In the genomic region with DNA sequence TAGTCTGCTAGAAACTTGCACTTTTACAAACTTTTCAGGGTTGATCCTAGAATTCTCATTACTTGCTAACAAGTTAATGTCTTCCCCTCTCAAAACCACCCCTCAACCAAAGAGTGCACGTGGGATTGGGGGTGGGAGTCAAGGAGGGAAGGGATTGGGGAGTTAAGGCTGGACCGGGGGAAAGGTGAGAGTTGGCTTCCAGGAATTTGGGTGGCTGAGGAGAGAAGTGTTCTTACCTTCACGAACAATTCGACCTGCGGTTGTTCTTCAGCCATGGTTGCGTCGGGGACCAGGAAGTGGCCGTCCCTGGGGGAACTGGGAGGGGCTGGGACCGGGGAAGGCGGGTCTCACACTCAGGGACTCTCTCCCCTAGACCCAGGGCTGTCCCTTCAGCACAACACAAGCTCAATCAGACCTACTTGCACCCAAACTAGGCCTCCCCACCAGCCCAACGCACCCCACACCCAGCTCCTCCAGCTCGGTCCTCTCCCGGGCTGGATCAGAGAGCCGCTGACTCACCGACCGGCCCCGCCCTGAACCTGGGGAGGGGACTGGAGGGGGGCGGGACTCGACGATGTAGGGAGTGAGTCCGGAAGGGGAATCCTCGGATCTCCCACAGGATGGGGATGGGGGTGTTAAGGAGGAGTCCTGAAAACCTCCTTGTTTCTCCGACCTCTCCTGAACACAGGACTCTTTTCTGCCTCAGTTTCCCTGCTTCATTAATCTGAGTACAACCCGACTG, we compare ENCODE assay signal across 8 cellular contexts. TPM values are rescaled to one million over a fixed set of nuclear protein-coding genes. Genes with fewer than 3 reads are reported as not detected.
DNase-seq lines count a peak whose midpoint lies in the region; ATAC-seq, FAIRE-seq and TF ChIP-seq lines count a peak whose summit lies in the region.

Gene CLIC1, minus strand, starts transcription at position 505 of the 742 bp plus-strand sequence. Its CDS starts 230 bp downstream, at position 275.

- H3K27me3 ChIP-seq in Panc1 (ENCODE audit: control insufficient read depth, insufficient read depth, low read length): no peaks in the 10 kb centered on the region
- H3K27me3 ChIP-seq in muscle layer of duodenum (ENCODE audit: low read depth, low read length): no peaks in the 10 kb centered on the region

- peaks cover 64% of the 10 kb centered on the region for H3K4me1 Mint-ChIP-seq in stimulated activated effector memory CD8-positive, alpha-beta T cell treated with anti-CD3 and anti-CD28 coated beads, Interleukin-12 subunit alpha, Interleukin-12 subunit beta, amount 100 ng/mL, for 72 hours

- H3K27ac Mint-ChIP-seq in stimulated activated effector memory CD8-positive, alpha-beta T cell treated with anti-CD3 and anti-CD28 coated beads, Interleukin-12 subunit alpha, Interleukin-12 subunit beta, amount 100 ng/mL, for 72 hours: peak within 1 kb of the TSS; percentile 92

- ATAC-seq in Panc1 (peak; percentile 69), HG02938 (IDR thresholded peaks at IDR 0.05; ENCODE audit: unreplicated experiment) (no peak)
- peak; percentile 55 for ATAC-seq in stimulated activated effector memory CD8-positive, alpha-beta T cell treated with anti-CD3 and anti-CD28 coated beads, Interleukin-12 subunit alpha, Interleukin-12 subunit beta, amount 100 ng/mL, for 72 hours

- H3K27ac ChIP-seq in Panc1 (ENCODE audit: low read length) (peak within 1 kb of the TSS; percentile 100), muscle layer of duodenum (ENCODE audit: low read length) (peak within 1 kb of the TSS; percentile 100)

- peak within 1 kb of the TSS; percentile 84 for H3K4me3 Mint-ChIP-seq in stimulated activated effector memory CD8-positive, alpha-beta T cell treated with anti-CD3 and anti-CD28 coated beads, Interleukin-12 subunit alpha, Interleukin-12 subunit beta, amount 100 ng/mL, for 72 hours

- peaks cover 21% of the 10 kb centered on the region for H3K36me3 ChIP-seq in Panc1 (ENCODE audit: control insufficient read depth, insufficient read depth, low read length)
- H3K36me3 ChIP-seq in muscle layer of duodenum (ENCODE audit: control insufficient read depth in 1 of 2, insufficient read depth in 2 of 2, low read length in 2 of 2): peaks cover 29 to 42% of the 10 kb centered on the region in 2 donors

- peaks cover 57% of the 10 kb centered on the region for H3K4me1 ChIP-seq in Panc1 (ENCODE audit: control insufficient read depth, insufficient read depth, low read length)
- H3K4me1 ChIP-seq in muscle layer of duodenum (ENCODE audit: control insufficient read depth in 1 of 2, insufficient read depth in 2 of 2, low read length in 2 of 2): peaks cover 4 to 40% of the 10 kb centered on the region in 2 donors

- BruUV-seq in Panc1 (replicated peaks; lab: Mats Ljungman, UMichigan): no TSS peak

- no peaks in the 10 kb centered on the region for H3K9me3 Mint-ChIP-seq in stimulated activated effector memory CD8-positive, alpha-beta T cell treated with anti-CD3 and anti-CD28 coated beads, Interleukin-12 subunit alpha, Interleukin-12 subunit beta, amount 100 ng/mL, for 72 hours

- POLR2A ChIA-PET in Panc1 (lab: Charles Lee): interaction anchor here (0.6 kb wide), 1 partner anchor 78 kb away, joined by 10 read pairs; the partner anchor contains the start of gene HSPA1L

- CTCF ChIA-PET in Panc1 (lab: Charles Lee): interaction anchor here (0.6 kb wide), 1 partner anchor 152 kb away, joined by 3 read pairs; no protein-coding TSS in a partner anchor

- H3K36me3 Mint-ChIP-seq in stimulated activated effector memory CD8-positive, alpha-beta T cell treated with anti-CD3 and anti-CD28 coated beads, Interleukin-12 subunit alpha, Interleukin-12 subunit beta, amount 100 ng/mL, for 72 hours: peaks cover 72% of the 10 kb centered on the region

- TF ChIP-seq CTCF in Panc1 (IDR thresholded peaks at IDR 0.05): no peak
- no peak for TF ChIP-seq CTCF in epithelial cell of proximal tubule (conservative IDR thresholded peaks at IDR 0.05; ENCODE audit: low read depth, low read length)

- FAIRE-seq in HTR-8/SVneo (lab: Jason Lieb, UNC): peak; percentile 46

- H3K9me3 ChIP-seq in Panc1 (ENCODE audit: control insufficient read depth, insufficient read depth, low read depth, low read length) (no peaks in the 10 kb centered on the region), muscle layer of duodenum (ENCODE audit: control insufficient read depth in 1 of 2, low read length in 2 of 2) (no peaks in the 10 kb centered on the region)

- DNase-seq in ELR (ENCODE audit: low read depth) (peak; percentile 93), HTR-8/SVneo (ENCODE audit: insufficient read length, low spot score) (peak; percentile 89), Panc1 (ENCODE audit: low read depth, low spot score) (no peak), activated T-cell treated with anti-CD3 and anti-CD28 coated beads for 48 hours (ENCODE audit: low read depth) (peak; percentile 78), epithelial cell of proximal tubule (ENCODE audit: low read depth) (no peak)
- DNase-seq in stimulated activated effector memory CD8-positive, alpha-beta T cell treated with anti-CD3 and anti-CD28 coated beads, Interleukin-12 subunit alpha, Interleukin-12 subunit beta, amount 100 ng/mL, for 72 hours (ENCODE audit: low spot score in 2 of 2): peak; percentile 63 to 88

- in situ Hi-C loops in Panc1 (cut with HindIII; ENCODE audit: low pct_unique_long_range_greater_than_20kb, low sequenced_read_pairs): no loop called here

- intact Hi-C loops in Panc1 (cut with micrococcal nuclease; ENCODE audit: unreplicated experiment): loop anchor here (10.0 kb wide), 1 partner anchor 99 kb away; no protein-coding TSS in a partner anchor

- H3K4me3 ChIP-seq in Panc1 (ENCODE audit: low read depth in 2 of 2, low read length in 2 of 2): peak within 1 kb of the TSS; percentile 99 to 100
- H3K4me3 ChIP-seq in epithelial cell of proximal tubule (ENCODE audit: low read depth, low read length): peak within 1 kb of the TSS; percentile 95
- H3K4me3 ChIP-seq in muscle layer of duodenum (ENCODE audit: low read depth in 1 of 2, low read length in 2 of 2): peak within 1 kb of the TSS; percentile 92 to 100

RNA-seq across cellular contexts. Expression of gene CLIC1, which starts in this region (rescaled TPM):
- total RNA-seq in Panc1 (2021; ENCODE audit: unreplicated experiment): 583 TPM
- 576 TPM for polyA plus RNA-seq in Panc1 (2012; ENCODE audit: insufficient read length)
- 938 and 1,262 TPM in 2 replicates for total RNA-seq in epithelial cell of proximal tubule

Comparison
In these comparisons a context has a peak if more than half of its experiments do, and no peak if none do; other contexts are left out.
1. DNase-seq: peak in ELR (single experiment), HTR-8/SVneo (single experiment), activated T-cell treated with anti-CD3 and anti-CD28 coated beads for 48 hours (single experiment) and stimulated activated effector memory CD8-positive, alpha-beta T cell treated with anti-CD3 and anti-CD28 coated beads, Interleukin-12 subunit alpha, Interleukin-12 subunit beta, amount 100 ng/mL, for 72 hours (2 of 2); none in Panc1 (single experiment) and epithelial cell of proximal tubule (single experiment).
2. Peak in every context shown above with its lines, with median percentiles within 50 percentile points of each other: H3K4me3 ChIP-seq.